ENCODE assay signal across 25 cellular contexts in the genomic region with DNA sequence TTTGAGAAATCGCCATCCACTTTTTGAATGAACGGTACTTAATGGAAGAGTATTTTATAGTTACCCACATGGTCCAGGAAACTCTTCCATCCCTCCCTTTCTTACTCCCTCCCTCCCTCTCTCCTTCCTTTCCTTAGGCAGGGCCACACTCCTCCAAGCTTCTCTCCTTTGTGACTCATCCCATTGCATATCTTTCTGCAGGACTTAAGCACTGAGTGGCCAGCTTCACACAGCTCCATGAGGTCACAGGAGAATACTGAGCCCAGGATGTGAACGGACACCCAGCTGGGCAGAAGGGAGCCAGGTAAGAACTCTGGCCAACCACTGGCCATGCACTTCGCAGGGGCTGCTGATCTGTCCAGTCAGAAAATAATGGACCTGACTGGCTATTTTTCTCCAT.
A peak's percentile ranks its signal among the peaks of the same experiment; 100 is the strongest.
DNase-seq lines count a peak whose midpoint lies in the region; ATAC-seq and TF ChIP-seq lines count a peak whose summit lies in the region.
"Had no signal": no experiment of that assay in that cellular context is flagged by ENCODE, and none has a peak within 500 bp of the region (broad histone marks: within the 10 kb centered on the region; RNA-seq: fewer than 3 reads in every experiment).

No MANE protein-coding gene starts in this region.

- H3K27me3 Mint-ChIP-seq in HFFc6 (ENCODE audit: insufficient read depth) = peaks cover 4% of the 10 kb centered on the region
- H3K27me3 Mint-ChIP-seq in activated CD4-positive, alpha-beta memory T cell treated with anti-CD3 and anti-CD28 coated beads for 36 hours = peaks cover 7% of the 10 kb centered on the region
- H3K27me3 Mint-ChIP-seq in natural killer cell treated with Interleukin-12 subunit alpha and Interleukin-12 subunit beta and Interleukin-15 and Interleukin-18, amount 100 ng/mL, for 72 hours = peaks cover 7 to 16% of the 10 kb centered on the region in 2 donors

- intact Hi-C loops in activated CD4-positive, alpha-beta memory T cell treated with anti-CD3 and anti-CD28 coated beads for 36 hours (cut with micrococcal nuclease) = no loop called here
- intact Hi-C loops in PC-9 (cut with micrococcal nuclease; ENCODE audit: unreplicated experiment) = no loop called here

- H2BK5ac ChIP-seq in mesendoderm (ENCODE audit: low read length) = no peak overlapping the region

- H2BK120ac ChIP-seq in mesendoderm (ENCODE audit: low read depth, low read length) = no peak overlapping the region

- POLR2A ChIA-PET in activated CD4-positive, alpha-beta memory T cell treated with anti-CD3 and anti-CD28 coated beads for 36 hours (lab: Charles Lee) = no interaction called here
- POLR2A ChIA-PET in PC-9 (lab: Charles Lee; ENCODE audit: unreplicated experiment) = no interaction called here

- no peaks in the 10 kb centered on the region for H3K9me3 ChIP-seq in PC-9 (ENCODE audit: insufficient read depth, low read depth)
- H3K9me3 ChIP-seq: esophagus squamous epithelium, prostate gland had no signal

- TF ChIP-seq CTCF in HFFc6 (IDR thresholded peaks at IDR 0.05) (no peak), PC-9 (conservative IDR thresholded peaks at IDR 0.05) (no peak)

- no TSS peak for BruUV-seq in PC-9 (replicated peaks; lab: Mats Ljungman, UMichigan)

- DNase-seq in EH (ENCODE audit: low read depth) = peak; percentile 12
- peak; percentile 17 for DNase-seq in HFFc6
- DNase-seq in astrocyte of the hippocampus (ENCODE audit: low read depth, low spot score) = peak; percentile 6
- DNase-seq in mesendoderm = peak; percentile 6
- no peak for DNase-seq in HPDE6-E6E7 (ENCODE audit: extremely low spot score)
- DNase-seq in activated CD4-positive, alpha-beta memory T cell treated with anti-CD3 and anti-CD28 coated beads for 36 hours = no peak
- no peak for DNase-seq in PC-9
- DNase-seq in natural killer cell treated with Interleukin-12 subunit alpha and Interleukin-12 subunit beta and Interleukin-15 and Interleukin-18, amount 100 ng/mL, for 72 hours (ENCODE audit: low spot score) = no peak
- DNase-seq: activated naive CD4-positive, alpha-beta T cell treated with anti-CD3 and anti-CD28 coated beads, Interleukin-2, amount 50 U/mL, for 16 hours; aorta; COR-L47; effector memory CD8-positive, alpha-beta T cell; esophagus squamous epithelium; head of caudate nucleus; Kasumi-1; NCI-H2107; NCI-H524 treated with DMSO at 0.1 percent for 48 hours; stimulated activated CD4-positive, alpha-beta T cell treated with anti-CD3 and anti-CD28 coated beads, Interleukin-4, amount 100 ng/mL, for 24 hours; stomach had no signal

- no peaks in the 10 kb centered on the region for H3K79me2 ChIP-seq in mesendoderm (ENCODE audit: control insufficient read depth, insufficient read depth, low read length)
- no peaks in the 10 kb centered on the region for H3K79me2 ChIP-seq in PC-9 (ENCODE audit: low read depth)

- no CpG with 5 or more reads among the region's 4 CpGs for WGBS in mesendoderm (ENCODE audit: extremely low coverage, insufficient coverage, low lambda C conversion rate)

- H2AK5ac ChIP-seq in mesendoderm (ENCODE audit: low read length) = no peak overlapping the region

- CTCF ChIA-PET in activated CD4-positive, alpha-beta memory T cell treated with anti-CD3 and anti-CD28 coated beads for 36 hours (lab: Charles Lee) = no interaction called here
- CTCF ChIA-PET in PC-9 (lab: Charles Lee) = no interaction called here

- H4K20me1 ChIP-seq in PC-9 (ENCODE audit: insufficient read depth) = no peaks in the 10 kb centered on the region

- no peak overlapping the region for H3K56ac ChIP-seq in mesendoderm (ENCODE audit: low read length)

- no peak overlapping the region for H3K18ac ChIP-seq in mesendoderm (ENCODE audit: low read length)

- no peaks in the 10 kb centered on the region for H3K9me2 ChIP-seq in PC-9 (ENCODE audit: insufficient read depth)

- H2BK15ac ChIP-seq in mesendoderm (replicated peaks; ENCODE audit: low read depth) = no peak overlapping the region

- no peaks in the 10 kb centered on the region for H3K79me1 ChIP-seq in mesendoderm (ENCODE audit: low read length)

- no peak overlapping the region for H4K5ac ChIP-seq in mesendoderm (ENCODE audit: low read length)

- H3K9me3 Mint-ChIP-seq in HFFc6 = no peaks in the 10 kb centered on the region
- H3K9me3 Mint-ChIP-seq in activated CD4-positive, alpha-beta memory T cell treated with anti-CD3 and anti-CD28 coated beads for 36 hours = no peaks in the 10 kb centered on the region
- no peaks in the 10 kb centered on the region for H3K9me3 Mint-ChIP-seq in natural killer cell treated with Interleukin-12 subunit alpha and Interleukin-12 subunit beta and Interleukin-15 and Interleukin-18, amount 100 ng/mL, for 72 hours

- H3K4me3 ChIP-seq in mesendoderm (ENCODE audit: low read length) (no peak overlapping the region), PC-9 (no peak overlapping the region)
- H3K4me3 ChIP-seq: esophagus squamous epithelium, GM23338, prostate gland, stomach had no signal

- no peak overlapping the region for H3K27ac Mint-ChIP-seq in HFFc6
- H3K27ac Mint-ChIP-seq in activated CD4-positive, alpha-beta memory T cell treated with anti-CD3 and anti-CD28 coated beads for 36 hours = no peak overlapping the region
- no peak overlapping the region for H3K27ac Mint-ChIP-seq in natural killer cell treated with Interleukin-12 subunit alpha and Interleukin-12 subunit beta and Interleukin-15 and Interleukin-18, amount 100 ng/mL, for 72 hours
- H3K27ac Mint-ChIP-seq: B cell; effector memory CD8-positive, alpha-beta T cell; GM23338 had no signal

- H3F3A ChIP-seq in PC-9 (ENCODE audit: insufficient read depth, low read depth) = no peaks in the 10 kb centered on the region

- ATAC-seq in natural killer cell treated with Interleukin-12 subunit alpha and Interleukin-12 subunit beta and Interleukin-15 and Interleukin-18, amount 100 ng/mL, for 72 hours = no peak
- ATAC-seq: activated CD4-positive, CD25-positive, alpha-beta regulatory T cell treated with anti-CD3 and anti-CD28 coated beads, Interleukin-2, amount 50 U/mL, for 24 hours; effector memory CD8-positive, alpha-beta T cell; GM23338; SK-N-SH treated with all-trans-retinoic acid at 6 μM for 48 hours had no signal

- no peak overlapping the region for H3K23ac ChIP-seq in mesendoderm (ENCODE audit: low read length)

- no peak overlapping the region for H3K4me3 Mint-ChIP-seq in HFFc6
- H3K4me3 Mint-ChIP-seq in activated CD4-positive, alpha-beta memory T cell treated with anti-CD3 and anti-CD28 coated beads for 36 hours = no peak overlapping the region
- H3K4me3 Mint-ChIP-seq in natural killer cell treated with Interleukin-12 subunit alpha and Interleukin-12 subunit beta and Interleukin-15 and Interleukin-18, amount 100 ng/mL, for 72 hours = no peak overlapping the region
- H3K4me3 Mint-ChIP-seq: B cell; effector memory CD8-positive, alpha-beta T cell; GM23338 had no signal

- H3K27me3 ChIP-seq in mesendoderm (ENCODE audit: insufficient read depth, low read length, poor library complexity) = no peaks in the 10 kb centered on the region
- H3K27me3 ChIP-seq in PC-9 (ENCODE audit: insufficient read depth, low read depth) = peaks cover 20% of the 10 kb centered on the region
- H3K27me3 ChIP-seq: esophagus squamous epithelium, stomach had no signal

- no peaks in the 10 kb centered on the region for H3K4me1 Mint-ChIP-seq in HFFc6 (ENCODE audit: low read depth)
- H3K4me1 Mint-ChIP-seq in activated CD4-positive, alpha-beta memory T cell treated with anti-CD3 and anti-CD28 coated beads for 36 hours (ENCODE audit: low read depth) = no peaks in the 10 kb centered on the region
- H3K4me1 Mint-ChIP-seq in natural killer cell treated with Interleukin-12 subunit alpha and Interleukin-12 subunit beta and Interleukin-15 and Interleukin-18, amount 100 ng/mL, for 72 hours (ENCODE audit: low read depth in 2 of 2) = no peaks in the 10 kb centered on the region
- H3K4me1 Mint-ChIP-seq: B cell, GM23338 had no signal

- H3K9ac ChIP-seq in mesendoderm (ENCODE audit: low read length) = no peak overlapping the region

- H3K4me1 ChIP-seq in mesendoderm (ENCODE audit: control insufficient read depth, low read depth, low read length) (no peaks in the 10 kb centered on the region), PC-9 (replicated peaks; ENCODE audit: insufficient read depth) (no peaks in the 10 kb centered on the region)
- H3K4me1 ChIP-seq: esophagus squamous epithelium, prostate gland, stomach had no signal

- no peaks in the 10 kb centered on the region for H3K36me3 Mint-ChIP-seq in HFFc6 (ENCODE audit: low read depth)
- H3K36me3 Mint-ChIP-seq in activated CD4-positive, alpha-beta memory T cell treated with anti-CD3 and anti-CD28 coated beads for 36 hours = no peaks in the 10 kb centered on the region
- H3K36me3 Mint-ChIP-seq in natural killer cell treated with Interleukin-12 subunit alpha and Interleukin-12 subunit beta and Interleukin-15 and Interleukin-18, amount 100 ng/mL, for 72 hours = no peaks in the 10 kb centered on the region

- no peak overlapping the region for H4K8ac ChIP-seq in mesendoderm (ENCODE audit: low read depth, low read length)

- no peak overlapping the region for H2AFZ ChIP-seq in PC-9
- H2AFZ ChIP-seq: GM23338 had no signal

- no peak overlapping the region for H3K27ac ChIP-seq in mesendoderm (ENCODE audit: low read depth, low read length)
- H3K27ac ChIP-seq in PC-9 = no peak overlapping the region
- H3K27ac ChIP-seq: esophagus squamous epithelium, prostate gland, RWPE1, stomach had no signal

- H3K4me2 ChIP-seq in mesendoderm (ENCODE audit: low read length) (no peak overlapping the region), PC-9 (no peak overlapping the region)
- H3K4me2 ChIP-seq: GM23338 had no signal

- H3K4ac ChIP-seq in mesendoderm (ENCODE audit: low read depth, low read length) = no peak overlapping the region

- H3K36me3 ChIP-seq in mesendoderm (ENCODE audit: control insufficient read depth, insufficient read depth, low read length) (no peaks in the 10 kb centered on the region), PC-9 (ENCODE audit: low read depth) (no peaks in the 10 kb centered on the region)
- H3K36me3 ChIP-seq: esophagus squamous epithelium, prostate gland, stomach had no signal

Comparison
In these comparisons a context has a peak if more than half of its experiments do, and no peak if none do; other contexts are left out.
1. DNase-seq: peak in EH (single experiment), HFFc6 (single experiment), astrocyte of the hippocampus (single experiment) and mesendoderm (single experiment); none in HPDE6-E6E7 (single experiment), activated CD4-positive, alpha-beta memory T cell treated with anti-CD3 and anti-CD28 coated beads for 36 hours (single experiment), PC-9 (0 of 2) and natural killer cell treated with Interleukin-12 subunit alpha and Interleukin-12 subunit beta and Interleukin-15 and Interleukin-18, amount 100 ng/mL, for 72 hours (single experiment).